Comparison of ENCODE assay signal across 17 cellular contexts in the genomic region with DNA sequence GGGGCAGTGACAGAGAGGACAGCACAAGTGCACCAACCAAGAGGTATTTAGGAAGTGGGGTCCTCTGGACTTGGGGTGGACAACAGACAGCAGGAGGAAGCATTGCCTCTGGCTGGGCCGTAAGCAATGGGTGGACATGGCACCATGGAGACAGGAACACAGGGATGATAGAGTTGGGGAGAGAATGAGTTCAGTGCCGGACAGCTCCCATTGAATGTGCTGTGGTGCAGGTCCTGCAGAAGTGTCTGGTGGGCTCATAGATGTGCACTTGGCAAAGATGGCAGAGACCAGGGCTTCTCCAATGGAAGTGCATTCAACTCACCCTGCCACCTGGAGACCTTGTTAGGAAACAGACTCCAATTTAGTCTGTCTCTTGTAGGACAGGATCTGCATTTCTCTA.
"Had no signal": no experiment of that assay in that cellular context is flagged by ENCODE, and none has a peak within 500 bp of the region (broad histone marks: within the 10 kb centered on the region; RNA-seq: fewer than 3 reads in every experiment).

No MANE protein-coding gene starts in this region.

- H3K27me3 ChIP-seq: colonic mucosa, esophagus muscularis mucosa, tibial nerve, vagina had no signal

- H3K9me3 ChIP-seq: colonic mucosa, esophagus muscularis mucosa, lower lobe of right lung, neutrophil, tibial nerve, vagina had no signal

- ATAC-seq: activated CD8-positive, alpha-beta T cell treated with anti-CD3 and anti-CD28 coated beads for 36 hours; activated T-cell treated with anti-CD3 and anti-CD28 coated beads, Interleukin-2, amount 50 U/mL, for 4 hours; lower lobe of right lung had no signal

- H3K36me3 ChIP-seq: colonic mucosa, esophagus muscularis mucosa, lower lobe of right lung, neutrophil, tibial nerve, vagina had no signal

- H3K4me3 ChIP-seq: colonic mucosa, esophagus muscularis mucosa, lower lobe of right lung, tibial nerve, vagina had no signal

- H3K4me1 ChIP-seq: colonic mucosa, lower lobe of right lung, vagina had no signal

- DNase-seq: activated B cell treated with CpG ODN at 0.5 μM for 24 hours; activated CD4-positive, alpha-beta T cell treated with anti-CD3 and anti-CD28 coated beads for 48 hours; activated CD8-positive, alpha-beta T cell treated with anti-CD3 and anti-CD28 coated beads for 36 hours; activated effector memory CD4-positive, alpha-beta T cell treated with Interleukin-2 at 50 U/mL for 16 hours; activated naive CD4-positive, alpha-beta T cell treated with anti-CD3 and anti-CD28 coated beads, Interleukin-2, amount 50 U/mL, for 16 hours; activated T-cell treated with anti-CD3 and anti-CD28 coated beads, Interleukin-2, amount 50 U/mL, for 4 hours; central memory CD4-positive, alpha-beta T cell; colonic mucosa; lower lobe of right lung; stimulated activated CD4-positive, alpha-beta T cell treated with anti-CD3 and anti-CD28 coated beads, Interleukin-15, amount 100 ng/mL, for 24 hours; stimulated activated CD4-positive, alpha-beta T cell treated with anti-CD3 and anti-CD28 coated beads, Interleukin-4, amount 100 ng/mL, for 1 hour; stimulated activated naive CD4-positive, alpha-beta T cell; T-helper 2 cell had no signal

- H3K27ac ChIP-seq: colonic mucosa, lower lobe of right lung, neutrophil, tibial nerve, vagina had no signal
